9 cellular contexts compared by ENCODE assay signal in genomic region chr2:24509425-24509824, GRCh38. TPM values are rescaled to one million over a fixed set of nuclear protein-coding genes. Genes with fewer than 3 reads are reported as not detected.
DNase-seq lines count a peak whose midpoint lies in the region; ATAC-seq and TF ChIP-seq lines count a peak whose summit lies in the region.
"Had no signal": no experiment of that assay in that cellular context is flagged by ENCODE, and none has a peak within 500 bp of the region (broad histone marks: within the 10 kb centered on the region; RNA-seq: fewer than 3 reads in every experiment).

No MANE protein-coding gene starts in this region.

- POLR2A ChIA-PET in activated CD8-positive, alpha-beta T cell treated with anti-CD3 and anti-CD28 coated beads for 36 hours (lab: Charles Lee): no interaction called here
- POLR2A ChIA-PET in activated CD8-positive, alpha-beta T cell treated with anti-CD3 and anti-CD28 coated beads, Interleukin-2, amount 10 ng/mL, durations not matched to agents 7 days and 5 days (lab: Charles Lee): no interaction called here

- H3K4me3 ChIP-seq in osteoblast (ENCODE audit: insufficient read depth, low read length): no peak overlapping the region
- H3K4me3 ChIP-seq: A549 had no signal

- no peaks in the 10 kb centered on the region for H3K27me3 ChIP-seq in osteoblast (ENCODE audit: insufficient read depth, low read length)

- no peaks in the 10 kb centered on the region for H3K9me3 ChIP-seq in osteoblast (ENCODE audit: low read depth, low read length)
- H3K9me3 ChIP-seq: A549 had no signal

- peaks cover 12% of the 10 kb centered on the region for H4K20me1 ChIP-seq in osteoblast (ENCODE audit: insufficient read depth, low read length)

- TF ChIP-seq CTCF in activated CD8-positive, alpha-beta T cell treated with anti-CD3 and anti-CD28 coated beads for 36 hours (IDR thresholded peaks at IDR 0.05): no peak
- TF ChIP-seq CTCF in osteoblast (IDR thresholded peaks at IDR 0.05; ENCODE audit: extremely low read depth, low read depth, low read length): no peak

- H3K4me2 ChIP-seq in osteoblast (ENCODE audit: insufficient read depth, low read length): no peak overlapping the region
- H3K4me2 ChIP-seq: A549 had no signal

- H3K36me3 Mint-ChIP-seq in activated CD8-positive, alpha-beta T cell treated with anti-CD3 and anti-CD28 coated beads for 36 hours (ENCODE audit: low read depth): peaks cover 5% of the 10 kb centered on the region
- peaks cover 3% of the 10 kb centered on the region for H3K36me3 Mint-ChIP-seq in activated CD8-positive, alpha-beta T cell treated with anti-CD3 and anti-CD28 coated beads, Interleukin-2, amount 10 ng/mL, durations not matched to agents 7 days and 5 days (ENCODE audit: low read depth)
- H3K36me3 Mint-ChIP-seq in stimulated activated memory B cell treated with anti-CD40 and anti-IgM and Interleukin-4, amounts not matched to agents 10 μg/mL and 1 μg/mL and 100 μg/mL, for 72 hours: no peaks in the 10 kb centered on the region

- H3K27ac ChIP-seq in osteoblast (ENCODE audit: low read depth, low read length): no peak overlapping the region
- H3K27ac ChIP-seq: A549 had no signal

- DNase-seq in activated CD8-positive, alpha-beta T cell treated with anti-CD3 and anti-CD28 coated beads for 36 hours: no peak
- DNase-seq in activated CD8-positive, alpha-beta T cell treated with anti-CD3 and anti-CD28 coated beads, Interleukin-2, amount 10 ng/mL, durations not matched to agents 7 days and 5 days: no peak
- DNase-seq in osteoblast (ENCODE audit: insufficient read length, low spot score, missing footprints) (no peak), HPDE6-E6E7 (ENCODE audit: extremely low spot score) (no peak)
- DNase-seq in stimulated activated CD4-positive, alpha-beta T cell treated with anti-CD3 and anti-CD28 coated beads, Interleukin-4, amount 100 ng/mL, for 4 hours: no peak

- peaks cover 68% of the 10 kb centered on the region for H3K4me1 Mint-ChIP-seq in activated CD8-positive, alpha-beta T cell treated with anti-CD3 and anti-CD28 coated beads for 36 hours (ENCODE audit: low read depth)
- H3K4me1 Mint-ChIP-seq in activated CD8-positive, alpha-beta T cell treated with anti-CD3 and anti-CD28 coated beads, Interleukin-2, amount 10 ng/mL, durations not matched to agents 7 days and 5 days (ENCODE audit: low read depth): peaks cover 21% of the 10 kb centered on the region
- H3K4me1 Mint-ChIP-seq in stimulated activated memory B cell treated with anti-CD40 and anti-IgM and Interleukin-4, amounts not matched to agents 10 μg/mL and 1 μg/mL and 100 μg/mL, for 72 hours: peaks cover 73% of the 10 kb centered on the region

- H3K36me3 ChIP-seq in osteoblast (ENCODE audit: insufficient read depth, low read length): no peaks in the 10 kb centered on the region

- CTCF ChIA-PET in activated CD8-positive, alpha-beta T cell treated with anti-CD3 and anti-CD28 coated beads for 36 hours (lab: Charles Lee): interaction anchor here (0.9 kb wide), 1 partner anchor 21 kb away, joined by 3 read pairs; no protein-coding TSS in a partner anchor
- CTCF ChIA-PET in activated CD8-positive, alpha-beta T cell treated with anti-CD3 and anti-CD28 coated beads, Interleukin-2, amount 10 ng/mL, durations not matched to agents 7 days and 5 days (lab: Charles Lee): interaction anchor here (1.1 kb wide), 1 partner anchor 38 kb away, joined by 3 read pairs; no protein-coding TSS in a partner anchor

- H3K4me1 ChIP-seq in osteoblast (ENCODE audit: insufficient read depth, low read length): peaks cover 7% of the 10 kb centered on the region

- intact Hi-C loops in activated CD8-positive, alpha-beta T cell treated with anti-CD3 and anti-CD28 coated beads for 36 hours (cut with micrococcal nuclease): loop anchor here (5.0 kb wide), 1 partner anchor 68 kb away; no protein-coding TSS in a partner anchor

- no peaks in the 10 kb centered on the region for H3K27me3 Mint-ChIP-seq in activated CD8-positive, alpha-beta T cell treated with anti-CD3 and anti-CD28 coated beads for 36 hours
- no peaks in the 10 kb centered on the region for H3K27me3 Mint-ChIP-seq in activated CD8-positive, alpha-beta T cell treated with anti-CD3 and anti-CD28 coated beads, Interleukin-2, amount 10 ng/mL, durations not matched to agents 7 days and 5 days (ENCODE audit: low read depth)
- H3K27me3 Mint-ChIP-seq in stimulated activated memory B cell treated with anti-CD40 and anti-IgM and Interleukin-4, amounts not matched to agents 10 μg/mL and 1 μg/mL and 100 μg/mL, for 72 hours: no peaks in the 10 kb centered on the region

- ATAC-seq in activated CD8-positive, alpha-beta T cell treated with anti-CD3 and anti-CD28 coated beads for 36 hours: no peak
- ATAC-seq in activated CD8-positive, alpha-beta T cell treated with anti-CD3 and anti-CD28 coated beads, Interleukin-2, amount 10 ng/mL, durations not matched to agents 7 days and 5 days: no peak
- peak; percentile 80 for ATAC-seq in GM21717 (IDR thresholded peaks at IDR 0.05; ENCODE audit: unreplicated experiment)
- ATAC-seq in HG03175 (IDR thresholded peaks at IDR 0.05; ENCODE audit: unreplicated experiment): peak; percentile 85
- ATAC-seq in stimulated activated memory B cell treated with anti-CD40 and anti-IgM and Interleukin-4, amounts not matched to agents 10 μg/mL and 1 μg/mL and 100 μg/mL, for 72 hours: peak; percentile 93
- ATAC-seq: A549 had no signal

- no peak overlapping the region for H2AFZ ChIP-seq in osteoblast (ENCODE audit: low read length)

- H3K9me3 Mint-ChIP-seq in activated CD8-positive, alpha-beta T cell treated with anti-CD3 and anti-CD28 coated beads for 36 hours: no peaks in the 10 kb centered on the region
- peaks cover 3% of the 10 kb centered on the region for H3K9me3 Mint-ChIP-seq in activated CD8-positive, alpha-beta T cell treated with anti-CD3 and anti-CD28 coated beads, Interleukin-2, amount 10 ng/mL, durations not matched to agents 7 days and 5 days (ENCODE audit: insufficient read depth)
- H3K9me3 Mint-ChIP-seq in stimulated activated memory B cell treated with anti-CD40 and anti-IgM and Interleukin-4, amounts not matched to agents 10 μg/mL and 1 μg/mL and 100 μg/mL, for 72 hours: no peaks in the 10 kb centered on the region

- H3K27ac Mint-ChIP-seq in activated CD8-positive, alpha-beta T cell treated with anti-CD3 and anti-CD28 coated beads for 36 hours: peak overlapping the region; percentile 34
- H3K27ac Mint-ChIP-seq in activated CD8-positive, alpha-beta T cell treated with anti-CD3 and anti-CD28 coated beads, Interleukin-2, amount 10 ng/mL, durations not matched to agents 7 days and 5 days: no peak overlapping the region
- peak overlapping the region; percentile 79 for H3K27ac Mint-ChIP-seq in stimulated activated memory B cell treated with anti-CD40 and anti-IgM and Interleukin-4, amounts not matched to agents 10 μg/mL and 1 μg/mL and 100 μg/mL, for 72 hours

- no peak overlapping the region for H3K4me3 Mint-ChIP-seq in activated CD8-positive, alpha-beta T cell treated with anti-CD3 and anti-CD28 coated beads for 36 hours
- no peak overlapping the region for H3K4me3 Mint-ChIP-seq in activated CD8-positive, alpha-beta T cell treated with anti-CD3 and anti-CD28 coated beads, Interleukin-2, amount 10 ng/mL, durations not matched to agents 7 days and 5 days
- H3K4me3 Mint-ChIP-seq in stimulated activated memory B cell treated with anti-CD40 and anti-IgM and Interleukin-4, amounts not matched to agents 10 μg/mL and 1 μg/mL and 100 μg/mL, for 72 hours: peak overlapping the region; percentile 41

- H3K79me2 ChIP-seq in osteoblast (ENCODE audit: insufficient read depth, low read length): peaks cover 33% of the 10 kb centered on the region

RNA-seq across cellular contexts. Expression of gene NCOA1, which starts 18.4 kb away (rescaled TPM):
- total RNA-seq in activated CD8-positive, alpha-beta T cell treated with anti-CD3 and anti-CD28 coated beads for 36 hours: 10 to 100 TPM; 16.8 to 17.1 TPM
- 10 to 100 TPM; 14.5 to 14.7 TPM for total RNA-seq in activated CD8-positive, alpha-beta T cell treated with anti-CD3 and anti-CD28 coated beads, Interleukin-2, amount 10 ng/mL, durations not matched to agents 7 days and 5 days
- total RNA-seq in osteoblast: 23.2 and 25.0 TPM in 2 replicates

Comparison
In these comparisons a context has a peak if more than half of its experiments do, and no peak if none do; other contexts are left out.
1. ATAC-seq: peak in GM21717 (single experiment), HG03175 (single experiment) and stimulated activated memory B cell treated with anti-CD40 and anti-IgM and Interleukin-4, amounts not matched to agents 10 μg/mL and 1 μg/mL and 100 μg/mL, for 72 hours (single experiment); none in activated CD8-positive, alpha-beta T cell treated with anti-CD3 and anti-CD28 coated beads for 36 hours (single experiment) and activated CD8-positive, alpha-beta T cell treated with anti-CD3 and anti-CD28 coated beads, Interleukin-2, amount 10 ng/mL, durations not matched to agents 7 days and 5 days (single experiment).